Comparison of ENCODE assay signal across 8 cellular contexts in genomic region chr16:29876578-29877249, GRCh38. TPM values are rescaled to one million over a fixed set of nuclear protein-coding genes. Genes with fewer than 3 reads are reported as not detected.
DNase-seq lines count a peak whose midpoint lies in the region; ATAC-seq and TF ChIP-seq lines count a peak whose summit lies in the region.

No MANE protein-coding gene starts in this region.

- POLR2A ChIA-PET in activated CD4-positive, alpha-beta T cell treated with anti-CD3 and anti-CD28 coated beads for 36 hours (lab: Charles Lee), result interaction anchor here (1.6 kb wide), 1 partner anchor 14 kb away, joined by 4 read pairs; the partner anchor contains the start of gene CDIPT
- POLR2A ChIA-PET in HEK293T (lab: Yijun Ruan, JAX), result interaction anchor here (1.0 to 1.5 kb wide), 2 partner anchors 12 to 23 kb away, joined by 3 to 7 read pairs; partner anchors contain the start of gene SEZ6L2

- H3K9me3 Mint-ChIP-seq in activated CD4-positive, alpha-beta T cell treated with anti-CD3 and anti-CD28 coated beads for 36 hours (ENCODE audit: low read depth), result no peaks in the 10 kb centered on the region

- no peak overlapping the region for H3K14ac ChIP-seq in trophoblast cell (ENCODE audit: low read length)

- 38 to 42% methylated on average over 47 of the region's 47 CpGs for WGBS in ectodermal cell, 2 experiments
- WGBS in trophoblast cell (ENCODE audit: extremely low coverage, insufficient coverage, insufficient read length), result no CpG with 5 or more reads among the region's 47 CpGs
- 7 to 16% methylated on average over 39 to 42 of the region's 47 CpGs for WGBS in lower leg skin, 2 donors

- H4K8ac ChIP-seq in trophoblast cell (ENCODE audit: low read depth, low read length), result no peak overlapping the region

- H3K27ac Mint-ChIP-seq in activated CD4-positive, alpha-beta T cell treated with anti-CD3 and anti-CD28 coated beads for 36 hours, result no peak overlapping the region

- no peak overlapping the region for H3K18ac ChIP-seq in trophoblast cell (ENCODE audit: low read length)

- H3K27ac ChIP-seq in ectodermal cell (ENCODE audit: insufficient read depth, low read depth, low read length, poor library complexity, severe bottlenecking), result no peak overlapping the region
- no peak overlapping the region for H3K27ac ChIP-seq in trophoblast cell (ENCODE audit: low read depth, low read length)

- intact Hi-C loops in activated CD4-positive, alpha-beta T cell treated with anti-CD3 and anti-CD28 coated beads for 36 hours (cut with DNase I, micrococcal nuclease), result loop anchor here in 1 of 2 experiments (1.0 to 5.0 kb wide), 5 partner anchors 13 to 146 kb away; partner anchors contain the start of genes ASPHD1, C16orf92, CDIPT and KCTD13
- intact Hi-C loops in lower leg skin (cut with DNase I; ENCODE audit: low total_unique reads), result no loop called here

- H3K4me1 ChIP-seq in ectodermal cell (ENCODE audit: control insufficient read depth, insufficient read depth, low read length) (no peaks in the 10 kb centered on the region), trophoblast cell (ENCODE audit: control insufficient read depth in 1 of 2, insufficient read depth in 2 of 2, low read length in 2 of 2) (peaks cover 0 to 3% of the 10 kb centered on the region in 2 experiments)

- H3K4me1 Mint-ChIP-seq in activated CD4-positive, alpha-beta T cell treated with anti-CD3 and anti-CD28 coated beads for 36 hours, result peaks cover 7% of the 10 kb centered on the region

- H4K91ac ChIP-seq in trophoblast cell (ENCODE audit: low read depth, low read length), result no peak overlapping the region

- H4K12ac ChIP-seq in trophoblast cell (ENCODE audit: low read depth, low read length), result no peak overlapping the region

- H3K9me3 ChIP-seq in ectodermal cell (ENCODE audit: control insufficient read depth, low read length), result no peaks in the 10 kb centered on the region
- H3K9me3 ChIP-seq in trophoblast cell (ENCODE audit: insufficient read depth, low read depth, low read length), result peaks cover 5% of the 10 kb centered on the region

- H3K4me2 ChIP-seq in trophoblast cell (ENCODE audit: low read length), result peak overlapping the region; percentile 30

- H3K4ac ChIP-seq in trophoblast cell (ENCODE audit: low read depth, low read length), result no peak overlapping the region

- H3K36me3 ChIP-seq in ectodermal cell (ENCODE audit: control insufficient read depth, insufficient read depth, low read length) (no peaks in the 10 kb centered on the region), trophoblast cell (ENCODE audit: control insufficient read depth in 1 of 2, insufficient read depth in 2 of 2, low read length in 2 of 2) (peaks cover 0 to 4% of the 10 kb centered on the region in 2 experiments)

- no peak overlapping the region for H3K23ac ChIP-seq in trophoblast cell (ENCODE audit: low read length)

- H3K27me3 ChIP-seq in ectodermal cell (ENCODE audit: control insufficient read depth, insufficient read depth, low read length, poor library complexity, severe bottlenecking) (peaks cover 20% of the 10 kb centered on the region), trophoblast cell (ENCODE audit: insufficient read depth, low read length) (peaks cover 18% of the 10 kb centered on the region)

- no peak for ATAC-seq in activated CD4-positive, alpha-beta T cell treated with anti-CD3 and anti-CD28 coated beads for 36 hours

- no peak overlapping the region for H2AK5ac ChIP-seq in trophoblast cell (ENCODE audit: low read length)

- H3K4me3 Mint-ChIP-seq in activated CD4-positive, alpha-beta T cell treated with anti-CD3 and anti-CD28 coated beads for 36 hours, result peak overlapping the region; percentile 52

- no peaks in the 10 kb centered on the region for H3K79me1 ChIP-seq in trophoblast cell (ENCODE audit: low read length)

- H3K4me3 ChIP-seq in ectodermal cell (ENCODE audit: insufficient read depth, low read depth, low read length) (peak overlapping the region; percentile 13), trophoblast cell (ENCODE audit: low read depth, low read length) (no peak overlapping the region), lower leg skin (ENCODE audit: low read depth, poor library complexity, severe bottlenecking) (no peak overlapping the region)

- H3K9ac ChIP-seq in trophoblast cell (ENCODE audit: low read length), result no peak overlapping the region

- no peak for TF ChIP-seq CTCF in lower leg skin (IDR thresholded peaks at IDR 0.05)

- no peak overlapping the region for H2BK5ac ChIP-seq in trophoblast cell (ENCODE audit: low read depth, low read length, poor library complexity)

- no peak overlapping the region for H2BK120ac ChIP-seq in trophoblast cell (ENCODE audit: insufficient read depth, low read length, poor library complexity)

- no peak overlapping the region for H2AFZ ChIP-seq in trophoblast cell (ENCODE audit: insufficient read depth, low read length, poor library complexity)

- H3K36me3 Mint-ChIP-seq in activated CD4-positive, alpha-beta T cell treated with anti-CD3 and anti-CD28 coated beads for 36 hours (ENCODE audit: low read depth), result no peaks in the 10 kb centered on the region

- peaks cover 22% of the 10 kb centered on the region for H3K27me3 Mint-ChIP-seq in activated CD4-positive, alpha-beta T cell treated with anti-CD3 and anti-CD28 coated beads for 36 hours

- no peak overlapping the region for H2BK12ac ChIP-seq in trophoblast cell (ENCODE audit: low read length)

- H3K79me2 ChIP-seq in trophoblast cell (ENCODE audit: control insufficient read depth, insufficient read depth, low read length, poor library complexity), result no peaks in the 10 kb centered on the region

- CTCF ChIA-PET in activated CD4-positive, alpha-beta T cell treated with anti-CD3 and anti-CD28 coated beads for 36 hours (lab: Charles Lee), result interaction anchor here (0.6 to 1.9 kb wide), 6 partner anchors 28 to 178 kb away, joined by 3 to 8 read pairs (median 4); partner anchors contain the start of gene TLCD3B
- CTCF ChIA-PET in HEK293T (lab: Yijun Ruan, JAX), result interaction anchor here (1.2 kb wide), 1 partner anchor 28 kb away, joined by 3 read pairs; no protein-coding TSS in a partner anchor

- peak; percentile 13 for DNase-seq in CD1c-positive myeloid dendritic cell (ENCODE audit: extremely low spot score)
- peak; percentile 58 for DNase-seq in activated CD4-positive, alpha-beta T cell treated with anti-CD3 and anti-CD28 coated beads for 36 hours
- peak in 1 of 2 donors; percentile 18 for DNase-seq in trophoblast cell
- DNase-seq in SKM-1 treated with dmso at 0.1 percent for 144 hours (lab: John Stamatoyannopoulos, UW; ENCODE audit: unreplicated experiment), result no peak
- no peak for DNase-seq in HEK293T (ENCODE audit: extremely low spot score)
- no peak for DNase-seq in NCI-H2029 treated with DMSO at 0.1 percent for 48 hours (lab: John Stamatoyannopoulos, UW)
- DNase-seq in lower leg skin (ENCODE audit: low spot score in 2 of 2), result no peak

- no peak for TF ChIP-seq POLR2A in lower leg skin (IDR thresholded peaks at IDR 0.05)

TF ChIP-seq in HEK293T, 16 proteins besides CTCF, POLR2A, EP300 and RAD21:
- TF ChIP-seq ARNT (IDR thresholded peaks at IDR 0.05), result no peak

RNA-seq across cellular contexts. Expression of gene CDIPT, which starts 13.7 kb away (rescaled TPM):
- total RNA-seq in activated CD4-positive, alpha-beta T cell treated with anti-CD3 and anti-CD28 coated beads for 36 hours, result 10 to 100 TPM; 35.1 to 50.0 TPM
- polyA plus RNA-seq in ectodermal cell (2013, experiment 1 of 4), result 63.8 TPM
- polyA plus RNA-seq in ectodermal cell (2013, experiment 2 of 4), result 58.8 TPM
- polyA plus RNA-seq in ectodermal cell (2013, experiment 3 of 4), result 39.8 TPM
- polyA plus RNA-seq in ectodermal cell (2013, experiment 4 of 4), result 46.0 TPM
- 51.3 and 53.4 TPM in 2 replicates for polyA plus RNA-seq in trophoblast cell (2013)
- 100 to 1,000 TPM in 3 of 4 donors, 10 to 100 TPM in 1; 83.4 to 122 (median 108) TPM for total RNA-seq in lower leg skin

RNA-seq across cellular contexts. Expression of gene SEZ6L2, which starts 22.6 kb away (rescaled TPM):
- total RNA-seq in activated CD4-positive, alpha-beta T cell treated with anti-CD3 and anti-CD28 coated beads for 36 hours, result under 1 TPM; 0.27 to 0.42 TPM
- polyA plus RNA-seq in ectodermal cell (2013, experiment 1 of 4), result 50.9 TPM
- 53.6 TPM for polyA plus RNA-seq in ectodermal cell (2013, experiment 2 of 4)
- 36.4 TPM for polyA plus RNA-seq in ectodermal cell (2013, experiment 3 of 4)
- polyA plus RNA-seq in ectodermal cell (2013, experiment 4 of 4), result 40.7 TPM
- 21.3 and 21.4 TPM in 2 replicates for polyA plus RNA-seq in trophoblast cell (2013)
- total RNA-seq in lower leg skin, result 100 to 1,000 TPM in 1 of 4 donors, 1 to 10 TPM in 3; 1.4 to 100 (median 3.1) TPM

RNA-seq across cellular contexts. Expression of gene ASPHD1, which starts 23.6 kb away (rescaled TPM):
- total RNA-seq in activated CD4-positive, alpha-beta T cell treated with anti-CD3 and anti-CD28 coated beads for 36 hours, result 1 to 10 TPM; 2.7 to 3.2 TPM
- 5.5 TPM for polyA plus RNA-seq in ectodermal cell (2013, experiment 1 of 4)
- polyA plus RNA-seq in ectodermal cell (2013, experiment 2 of 4), result 3.7 TPM
- polyA plus RNA-seq in ectodermal cell (2013, experiment 3 of 4), result 4.4 TPM
- polyA plus RNA-seq in ectodermal cell (2013, experiment 4 of 4), result 3.6 TPM
- polyA plus RNA-seq in trophoblast cell (2013), result 0.85 and 0.86 TPM in 2 replicates
- not detected for total RNA-seq in lower leg skin

RNA-seq across cellular contexts. Expression of gene KCTD13, which starts 49.3 kb away (rescaled TPM):
- total RNA-seq in activated CD4-positive, alpha-beta T cell treated with anti-CD3 and anti-CD28 coated beads for 36 hours, result 10 to 100 TPM; 30.4 to 33.4 TPM
- polyA plus RNA-seq in ectodermal cell (2013, experiment 1 of 4), result 15.4 TPM
- polyA plus RNA-seq in ectodermal cell (2013, experiment 2 of 4), result 11.1 TPM
- 13.2 TPM for polyA plus RNA-seq in ectodermal cell (2013, experiment 3 of 4)
- 14.0 TPM for polyA plus RNA-seq in ectodermal cell (2013, experiment 4 of 4)
- 31.1 and 33.4 TPM in 2 replicates for polyA plus RNA-seq in trophoblast cell (2013)
- total RNA-seq in lower leg skin, result 10 to 100 TPM; 19.7 to 34.4 (median 26.0) TPM

RNA-seq across cellular contexts. Expression of gene MVP, which starts 56.5 kb away (rescaled TPM):
- total RNA-seq in activated CD4-positive, alpha-beta T cell treated with anti-CD3 and anti-CD28 coated beads for 36 hours, result 100 to 1,000 TPM in 1 of 2 experiments, 10 to 100 TPM in 1; 86.2 to 101 TPM
- 4.4 TPM for polyA plus RNA-seq in ectodermal cell (2013, experiment 1 of 4)
- 4.4 TPM for polyA plus RNA-seq in ectodermal cell (2013, experiment 2 of 4)
- polyA plus RNA-seq in ectodermal cell (2013, experiment 3 of 4), result 2.9 TPM
- 4.0 TPM for polyA plus RNA-seq in ectodermal cell (2013, experiment 4 of 4)
- polyA plus RNA-seq in trophoblast cell (2013), result 24.4 and 24.5 TPM in 2 replicates
- 10 to 100 TPM; 58.2 to 94.1 (median 70.4) TPM for total RNA-seq in lower leg skin

Comparison
In these comparisons a context has a peak if more than half of its experiments do, and no peak if none do; other contexts are left out.
1. DNase-seq: peak in CD1c-positive myeloid dendritic cell (single experiment) and activated CD4-positive, alpha-beta T cell treated with anti-CD3 and anti-CD28 coated beads for 36 hours (single experiment); none in SKM-1 treated with dmso at 0.1 percent for 144 hours (single experiment), HEK293T (single experiment), NCI-H2029 treated with DMSO at 0.1 percent for 48 hours (single experiment) and lower leg skin (0 of 2).